1 cellular context compared by ENCODE assay signal in genomic region chr1:108190686-108191416, GRCh38.
TF ChIP-seq lines count a peak whose summit lies in the region.

No MANE protein-coding gene starts in this region.

TF ChIP-seq in K562, 482 proteins besides CTCF, POLR2A, EP300 and RAD21 (continued from another document):
- TF ChIP-seq HDAC6 (IDR thresholded peaks at IDR 0.05; ENCODE audit: low read depth, low read length), result no peak
- TF ChIP-seq FOXK1 (CRISPR knock-in tag; IDR thresholded peaks at IDR 0.05; ENCODE audit: borderline replicate concordance), result no peak
- no peak for TF ChIP-seq E2F5 (CRISPR knock-in tag; IDR thresholded peaks at IDR 0.05)
- no peak for TF ChIP-seq ESRRA (IDR thresholded peaks at IDR 0.05; ENCODE audit: borderline replicate concordance, low read depth)
- TF ChIP-seq TCF3 (CRISPR knock-in tag; IDR thresholded peaks at IDR 0.05), result no peak
- no peak for TF ChIP-seq TOE1 (IDR thresholded peaks at IDR 0.05; ENCODE audit: borderline replicate concordance)
- no peak for TF ChIP-seq TOE1 (CRISPR knock-in tag; IDR thresholded peaks at IDR 0.05; ENCODE audit: borderline replicate concordance, low read depth)
- TF ChIP-seq E2F6 (IDR thresholded peaks at IDR 0.05; ENCODE audit: borderline replicate concordance in 1 of 2, extremely low read depth in 1 of 2, insufficient read depth in 1 of 2, insufficient read length in 1 of 2, low read depth in 1 of 2, low read length in 1 of 2, poor library complexity in 1 of 2, severe bottlenecking in 1 of 2), result no peak
- TF ChIP-seq HMGN3 (IDR thresholded peaks at IDR 0.05; ENCODE audit: borderline replicate concordance, extremely low read depth, insufficient read length, low read depth, low read length), result no peak
- no peak for TF ChIP-seq MXD1 (CRISPR knock-in tag; IDR thresholded peaks at IDR 0.05; ENCODE audit: borderline replicate concordance, poor library complexity, severe bottlenecking)
- TF ChIP-seq DLX4 (CRISPR knock-in tag; IDR thresholded peaks at IDR 0.05), result no peak
- TF ChIP-seq MCM3 (IDR thresholded peaks at IDR 0.05), result no peak
